1 cellular context compared by ENCODE assay signal in genomic region chr14:75182820-75183219, GRCh38.
TF ChIP-seq lines count a peak whose summit lies in the region.

No MANE protein-coding gene starts in this region.

TF ChIP-seq in HepG2, 621 proteins besides CTCF, POLR2A, EP300 and RAD21:
- TF ChIP-seq FOXM1 (CRISPR knock-in tag; IDR thresholded peaks at IDR 0.05) (no peak), ZMYM2 (CRISPR knock-in tag; IDR thresholded peaks at IDR 0.05) (no peak), CEBPB (IDR thresholded peaks at IDR 0.05; ENCODE audit: borderline replicate concordance, low read depth, low read length) (peak; percentile 53; the same call in 1 of the 2 replicates), SOX13 (IDR thresholded peaks at IDR 0.05) (no peak), SOX13 (CRISPR knock-in tag; conservative IDR thresholded peaks at IDR 0.05 in 1 of 2, IDR thresholded peaks at IDR 0.05 in 1 of 2) (peak in 1 of 2 experiments; percentile 10; a peak in 1 of 4 replicates), ZNF563 (CRISPR knock-in tag; IDR thresholded peaks at IDR 0.05) (no peak), HIVEP1 (CRISPR knock-in tag; IDR thresholded peaks at IDR 0.05) (no peak), MAFK (conservative IDR thresholded peaks at IDR 0.05 in 1 of 2, IDR thresholded peaks at IDR 0.05 in 1 of 2; ENCODE audit: low read length in 2 of 2) (no peak), KAT7 (CRISPR knock-in tag; IDR thresholded peaks at IDR 0.05; ENCODE audit: borderline replicate concordance) (no peak), ZNF550 (CRISPR knock-in tag; IDR thresholded peaks at IDR 0.05; ENCODE audit: borderline replicate concordance) (no peak), ZNF263 (CRISPR knock-in tag; IDR thresholded peaks at IDR 0.05) (no peak), ZNF891 (CRISPR knock-in tag; IDR thresholded peaks at IDR 0.05) (no peak), KLF15 (CRISPR knock-in tag; IDR thresholded peaks at IDR 0.05; ENCODE audit: borderline replicate concordance) (no peak), ATF1 (CRISPR knock-in tag; IDR thresholded peaks at IDR 0.05) (no peak), NFE2 (CRISPR knock-in tag; IDR thresholded peaks at IDR 0.05) (no peak)
- TF ChIP-seq, protein P1, sequence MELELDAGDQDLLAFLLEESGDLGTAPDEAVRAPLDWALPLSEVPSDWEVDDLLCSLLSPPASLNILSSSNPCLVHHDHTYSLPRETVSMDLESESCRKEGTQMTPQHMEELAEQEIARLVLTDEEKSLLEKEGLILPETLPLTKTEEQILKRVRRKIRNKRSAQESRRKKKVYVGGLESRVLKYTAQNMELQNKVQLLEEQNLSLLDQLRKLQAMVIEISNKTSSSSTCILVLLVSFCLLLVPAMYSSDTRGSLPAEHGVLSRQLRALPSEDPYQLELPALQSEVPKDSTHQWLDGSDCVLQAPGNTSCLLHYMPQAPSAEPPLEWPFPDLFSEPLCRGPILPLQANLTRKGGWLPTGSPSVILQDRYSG (CRISPR knock-in tag; IDR thresholded peaks at IDR 0.05) = no peak
